Comparison of ENCODE assay signal across 1 cellular context in the genomic region with DNA sequence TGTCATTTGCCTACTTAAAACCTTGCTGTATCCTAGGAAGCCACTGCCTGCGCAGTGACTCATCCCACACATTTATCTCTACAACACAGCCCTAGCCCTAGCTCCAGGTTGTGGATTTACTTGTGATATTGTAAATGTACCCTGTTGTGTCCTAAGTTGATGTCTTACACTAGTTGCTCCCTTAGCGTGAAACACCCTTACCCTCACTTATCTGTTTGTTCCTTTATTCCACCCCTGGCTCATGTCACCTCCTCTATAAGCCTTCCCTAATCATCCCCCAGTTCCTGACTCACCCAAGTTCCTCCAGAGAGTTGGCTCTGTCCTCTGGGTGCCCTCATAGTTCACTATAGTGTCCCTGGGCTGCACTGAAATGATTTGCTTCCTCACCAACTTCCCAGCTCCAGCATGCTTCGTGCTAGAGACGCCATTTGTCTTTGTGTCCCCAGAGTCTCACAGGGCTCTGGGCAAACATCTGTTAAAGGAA.
TF ChIP-seq lines count a peak whose summit lies in the region.

No MANE protein-coding gene starts in this region.

TF ChIP-seq in GM23338, 12 proteins besides CTCF, POLR2A, EP300 and RAD21 (continued from another document):
- TF ChIP-seq NANOG (IDR thresholded peaks at IDR 0.05; ENCODE audit: borderline replicate concordance) (no peak), ZNF114 (CRISPR knock-in tag; IDR thresholded peaks at IDR 0.05) (no peak)
